Comparison of ENCODE assay signal across 14 cellular contexts in genomic region chr4:83358410-83358809, GRCh38. TPM values are rescaled to one million over a fixed set of nuclear protein-coding genes. Genes with fewer than 3 reads are reported as not detected.
DNase-seq lines count a peak whose midpoint lies in the region; ATAC-seq and TF ChIP-seq lines count a peak whose summit lies in the region.
"Had no signal": no experiment of that assay in that cellular context is flagged by ENCODE, and none has a peak within 500 bp of the region (broad histone marks: within the 10 kb centered on the region; RNA-seq: fewer than 3 reads in every experiment).

No MANE protein-coding gene starts in this region.

- no peaks in the 10 kb centered on the region for H3K36me3 Mint-ChIP-seq in HFFc6 (ENCODE audit: low read depth)

- no peak for ATAC-seq in HG02981 (IDR thresholded peaks at IDR 0.05; ENCODE audit: unreplicated experiment)
- ATAC-seq in GM21723 (IDR thresholded peaks at IDR 0.05; ENCODE audit: unreplicated experiment), result no peak
- ATAC-seq: mucosa of descending colon had no signal

- peak overlapping the region; percentile 41; the same call in 1 of the 2 replicates for H3K4me3 Mint-ChIP-seq in HFFc6
- H3K4me3 Mint-ChIP-seq: dendritic cell treated with granulocyte-macrophage colony-stimulating factor and Interleukin-4, amounts not matched to agents 40 ng/mL and 50 ng/mL, for 4 days had no signal

- H3K9me3 Mint-ChIP-seq in HFFc6, result no peaks in the 10 kb centered on the region

- no peak for TF ChIP-seq CTCF in HFFc6 (IDR thresholded peaks at IDR 0.05)

- DNase-seq in A172 (ENCODE audit: low spot score) (peak; percentile 69), HFFc6 (peak; percentile 57), amniotic stem cell (lab: John Stamatoyannopoulos, UW) (peak; percentile 37), iris pigment epithelial cell (ENCODE audit: low read depth) (peak; percentile 94), NCI-H2227 (lab: John Stamatoyannopoulos, UW; ENCODE audit: unreplicated experiment) (no peak), NAMALWA (ENCODE audit: low spot score) (no peak)
- DNase-seq: activated effector memory CD4-positive, alpha-beta T cell treated with anti-CD3 and anti-CD28 coated beads, Interleukin-2, amount 50 U/mL, for 16 hours; AML-193; hippocampal formation; mucosa of descending colon; NCI-H510A treated with DMSO at 0.1 percent for 48 hours had no signal

- no peaks in the 10 kb centered on the region for H3K27me3 Mint-ChIP-seq in HFFc6 (ENCODE audit: insufficient read depth)

- peaks cover 32% of the 10 kb centered on the region for H3K4me1 Mint-ChIP-seq in HFFc6 (ENCODE audit: low read depth)

- peak overlapping the region; percentile 82 for H3K27ac Mint-ChIP-seq in HFFc6
- H3K27ac Mint-ChIP-seq: dendritic cell treated with granulocyte-macrophage colony-stimulating factor and Interleukin-4, amounts not matched to agents 40 ng/mL and 50 ng/mL, for 4 days had no signal

RNA-seq across cellular contexts. Expression of gene HPSE, which starts 23.8 kb away (rescaled TPM):
- 1.3 and 2.3 TPM in 2 replicates for total RNA-seq in A172 (2014; rRNA removed; shearing (Covaris generic))
- 1 to 10 TPM in 2 of 6 experiments, under 1 TPM in 4; 0.33 to 1.0 (median 0.83) TPM for total RNA-seq in HFFc6 (2021; fragmentation: NEBNext Ultra II Directional; extraction: Animal tissue kit (Norgen Biotek cat#: 25700))

Comparison
In these comparisons a context has a peak if more than half of its experiments do, and no peak if none do; other contexts are left out.
1. DNase-seq: peak in A172 (single experiment), HFFc6 (single experiment), amniotic stem cell (single experiment) and iris pigment epithelial cell (single experiment); none in NCI-H2227 (single experiment) and NAMALWA (single experiment).